1 cellular context compared by ENCODE assay signal in genomic region chr17:56778898-56779297, GRCh38.
A peak's percentile ranks its signal among the peaks of the same experiment; 100 is the strongest.
TF ChIP-seq lines count a peak whose summit lies in the region.

No MANE protein-coding gene starts in this region.

TF ChIP-seq in HepG2, 621 proteins besides CTCF, POLR2A, EP300 and RAD21:
- peak; percentile 99 for TF ChIP-seq CREB1 (IDR thresholded peaks at IDR 0.05)
- TF ChIP-seq CREB1 (CRISPR knock-in tag; IDR thresholded peaks at IDR 0.05), result no peak
- TF ChIP-seq ZNF629 (CRISPR knock-in tag; conservative IDR thresholded peaks at IDR 0.05), result peak; percentile 61
- TF ChIP-seq HES4 (CRISPR knock-in tag; IDR thresholded peaks at IDR 0.05; ENCODE audit: borderline replicate concordance), result no peak
- peak; percentile 100 for TF ChIP-seq ATF7 (IDR thresholded peaks at IDR 0.05)
- TF ChIP-seq ATF7 (CRISPR knock-in tag; IDR thresholded peaks at IDR 0.05), result no peak
